ENCODE assay signal across 8 cellular contexts in genomic region chr3:184156522-184156955, GRCh38. TPM values are rescaled to one million over a fixed set of nuclear protein-coding genes. Genes with fewer than 3 reads are reported as not detected.
DNase-seq lines count a peak whose midpoint lies in the region; ATAC-seq and TF ChIP-seq lines count a peak whose summit lies in the region.

No MANE protein-coding gene starts in this region.

- peak overlapping the region; percentile 97 for H3K4me3 ChIP-seq in ACC112 (ENCODE audit: low read depth, low read length)
- H3K4me3 ChIP-seq in esophagus muscularis mucosa, result peak overlapping the region; percentile 70 to 98 (median 96)
- peak overlapping the region; percentile 93 to 97 for H3K4me3 ChIP-seq in mucosa of rectum (ENCODE audit: low read length in 2 of 2)

- peaks cover 60% of the 10 kb centered on the region for H3K79me2 ChIP-seq in ACC112 (ENCODE audit: control insufficient read depth, insufficient read depth, low read length, unreplicated experiment)

- H3K27ac ChIP-seq in ACC112 (ENCODE audit: low read depth, low read length) (peak overlapping the region; percentile 68), esophagus muscularis mucosa (replicated peaks in 1 of 4) (peak overlapping the region; percentile 89 to 96 (median 95)), mucosa of rectum (ENCODE audit: low read depth in 2 of 2, low read length in 2 of 2) (peak overlapping the region; percentile 82 to 84)

- 0% methylated on average over 1 of the region's 6 CpGs for WGBS in esophagus muscularis mucosa

- DNase-seq in GM20000 (ENCODE audit: low spot score) (peak; percentile 50), SW480 (ENCODE audit: low spot score) (peak; percentile 56), esophagus muscularis mucosa (ENCODE audit: extremely low spot score) (no peak)
- DNase-seq in activated CD4-positive, CD25-positive, alpha-beta regulatory T cell treated with anti-CD3 and anti-CD28 coated beads, Interleukin-2, amount 50 U/mL, for 72 hours, result no peak

- peaks cover 23% of the 10 kb centered on the region for H3K4me1 ChIP-seq in ACC112 (ENCODE audit: control insufficient read depth, insufficient read depth, low read length, unreplicated experiment)
- peaks cover 64 to 70% (median 69%) of the 10 kb centered on the region in 4 donors for H3K4me1 ChIP-seq in esophagus muscularis mucosa
- H3K4me1 ChIP-seq in mucosa of rectum (ENCODE audit: control insufficient read depth in 2 of 2, insufficient read depth in 2 of 2, low read length in 2 of 2), result peaks cover 22 to 25% of the 10 kb centered on the region in 2 donors

- H3K9me3 ChIP-seq in esophagus muscularis mucosa (no peaks in the 10 kb centered on the region), mucosa of rectum (ENCODE audit: control insufficient read depth in 2 of 2, low read length in 2 of 2) (no peaks in the 10 kb centered on the region)

- H3K36me3 ChIP-seq in ACC112 (ENCODE audit: insufficient read depth, low read length) (no peaks in the 10 kb centered on the region), esophagus muscularis mucosa (no peaks in the 10 kb centered on the region), mucosa of rectum (ENCODE audit: control insufficient read depth in 2 of 2, insufficient read depth in 2 of 2, low read length in 2 of 2) (peaks cover 0 to under 1% of the 10 kb centered on the region in 2 donors)

- H2AFZ ChIP-seq in ACC112 (ENCODE audit: low read length, unreplicated experiment), result no peak overlapping the region

- ATAC-seq in HG03095 (IDR thresholded peaks at IDR 0.05; ENCODE audit: unreplicated experiment), result no peak
- no peak for ATAC-seq in HG03442 (IDR thresholded peaks at IDR 0.05; ENCODE audit: unreplicated experiment)

- TF ChIP-seq EP300 in esophagus muscularis mucosa (IDR thresholded peaks at IDR 0.05), result no peak

- H3K9ac ChIP-seq in mucosa of rectum (ENCODE audit: low read depth in 1 of 2, low read length in 2 of 2), result peak overlapping the region; percentile 78 to 91

- intact Hi-C loops in esophagus muscularis mucosa (cut with DNase I), result no loop called here

- no peak for TF ChIP-seq POLR2A in esophagus muscularis mucosa (IDR thresholded peaks at IDR 0.05; ENCODE audit: low read depth)

- H3K27me3 ChIP-seq in ACC112 (ENCODE audit: insufficient read depth, low read length) (no peaks in the 10 kb centered on the region), esophagus muscularis mucosa (no peaks in the 10 kb centered on the region), mucosa of rectum (ENCODE audit: control insufficient read depth in 2 of 2, insufficient read depth in 2 of 2, low read length in 2 of 2) (no peaks in the 10 kb centered on the region)

- TF ChIP-seq CTCF in GM20000 (IDR thresholded peaks at IDR 0.05; ENCODE audit: extremely low read depth, missing control alignments), result no peak
- TF ChIP-seq CTCF in esophagus muscularis mucosa (IDR thresholded peaks at IDR 0.05), result no peak

RNA-seq across cellular contexts. Expression of gene DVL3, which starts 1.4 kb away (rescaled TPM):
- 100 to 1,000 TPM in 2 of 4 donors, 10 to 100 TPM in 2; 64.0 to 119 (median 86.3) TPM for total RNA-seq in esophagus muscularis mucosa

RNA-seq across cellular contexts. Expression of gene AP2M1, which starts 18.1 kb away (rescaled TPM):
- total RNA-seq in esophagus muscularis mucosa, result 100 to 1,000 TPM; 258 to 397 (median 298) TPM

RNA-seq across cellular contexts. Expression of gene EIF2B5, which starts 21.4 kb away (rescaled TPM):
- 10 to 100 TPM; 29.3 to 39.5 (median 33.8) TPM for total RNA-seq in esophagus muscularis mucosa

RNA-seq across cellular contexts. Expression of gene ABCF3, which starts 29.5 kb away (rescaled TPM):
- total RNA-seq in esophagus muscularis mucosa, result 10 to 100 TPM; 34.8 to 43.2 (median 36.9) TPM

RNA-seq across cellular contexts. Expression of gene HTR3E, which starts 59.7 kb away (rescaled TPM):
- not detected for total RNA-seq in esophagus muscularis mucosa

Comparison
In these comparisons a context has a peak if more than half of its experiments do, and no peak if none do; other contexts are left out.
1. DNase-seq: peak in GM20000 (single experiment) and SW480 (single experiment); none in esophagus muscularis mucosa (single experiment) and activated CD4-positive, CD25-positive, alpha-beta regulatory T cell treated with anti-CD3 and anti-CD28 coated beads, Interleukin-2, amount 50 U/mL, for 72 hours (single experiment).
2. Peak in every context shown above with its lines, with median percentiles within 50 percentile points of each other: H3K27ac ChIP-seq and H3K4me3 ChIP-seq.